Comparison of ENCODE assay signal across 18 cellular contexts in the genomic region with DNA sequence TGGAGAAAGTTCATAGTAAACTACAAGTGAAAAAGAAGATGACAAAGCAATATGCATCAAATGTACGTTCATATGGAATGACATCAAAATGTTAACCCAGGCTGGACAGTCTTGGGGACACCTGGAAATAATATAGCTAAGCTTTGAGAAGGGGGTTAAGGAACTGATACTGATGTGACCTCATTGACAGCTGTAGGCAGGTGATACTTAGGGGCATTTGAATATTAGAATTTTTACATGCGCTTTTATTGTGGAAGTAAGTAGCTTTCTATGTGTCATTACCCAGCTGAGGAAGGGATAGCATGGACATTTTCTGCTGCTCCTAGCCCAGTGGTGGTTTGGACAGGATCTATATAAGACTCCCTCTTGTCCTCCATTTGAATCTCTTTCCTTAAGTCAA.
DNase-seq lines count a peak whose midpoint lies in the region; ATAC-seq and TF ChIP-seq lines count a peak whose summit lies in the region.
"Had no signal": no experiment of that assay in that cellular context is flagged by ENCODE, and none has a peak within 500 bp of the region (broad histone marks: within the 10 kb centered on the region; RNA-seq: fewer than 3 reads in every experiment).

No MANE protein-coding gene starts in this region.

- H3K4me3 Mint-ChIP-seq in activated T-cell treated with anti-CD3 and anti-CD28 coated beads, Interleukin-2, amount 50 U/mL, for 72 hours, result no peak overlapping the region
- no peak overlapping the region for H3K4me3 Mint-ChIP-seq in activated T-cell treated with anti-CD3 and anti-CD28 coated beads, Interleukin-2, amount 50 U/mL, for 24 hours
- H3K4me3 Mint-ChIP-seq: mesothelial cell of epicardium had no signal

- ATAC-seq in activated T-cell treated with anti-CD3 and anti-CD28 coated beads, Interleukin-2, amount 50 U/mL, for 72 hours (replicated peaks in 1 of 2), result no peak
- ATAC-seq in HG02759 (IDR thresholded peaks at IDR 0.05; ENCODE audit: unreplicated experiment) (peak; percentile 28), HG03521 (IDR thresholded peaks at IDR 0.05; ENCODE audit: unreplicated experiment) (peak; percentile 60), lower lobe of right lung (no peak)
- ATAC-seq: body of pancreas, HepG2 had no signal

- H3K4me1 ChIP-seq in lower lobe of right lung, result no peaks in the 10 kb centered on the region
- H3K4me1 ChIP-seq: body of pancreas had no signal

- intact Hi-C loops in lower lobe of right lung (cut with DNase I), result no loop called here

- DNase-seq in activated T-cell treated with anti-CD3 and anti-CD28 coated beads, Interleukin-2, amount 50 U/mL, for 72 hours, result no peak
- DNase-seq in activated T-cell treated with anti-CD3 and anti-CD28 coated beads, Interleukin-2, amount 50 U/mL, for 24 hours, result no peak
- DNase-seq in GDM1 (lab: John Stamatoyannopoulos, UW) (no peak), lower lobe of right lung (no peak), KBM-7 (no peak), NCI-H510A (lab: John Stamatoyannopoulos, UW) (no peak)
- DNase-seq: activated CD4-positive, alpha-beta T cell treated with anti-CD3 and anti-CD28 coated beads, Interleukin-2, amount 50 U/mL, for 1 hour; activated effector memory CD4-positive, alpha-beta T cell treated with anti-CD3 and anti-CD28 coated beads, Interleukin-2, amount 50 U/mL, for 16 hours; body of pancreas; effector CD8-positive, alpha-beta T cell; foreskin fibroblast; NCI-H1417; RPMI8226 had no signal

- no peaks in the 10 kb centered on the region for H3K36me3 Mint-ChIP-seq in activated T-cell treated with anti-CD3 and anti-CD28 coated beads, Interleukin-2, amount 50 U/mL, for 72 hours (ENCODE audit: insufficient read depth in 2 of 2)
- H3K36me3 Mint-ChIP-seq in activated T-cell treated with anti-CD3 and anti-CD28 coated beads, Interleukin-2, amount 50 U/mL, for 24 hours (ENCODE audit: low read depth), result no peaks in the 10 kb centered on the region
- H3K36me3 Mint-ChIP-seq: mesothelial cell of epicardium had no signal

- no peaks in the 10 kb centered on the region for H3K36me3 ChIP-seq in lower lobe of right lung
- H3K36me3 ChIP-seq: thoracic aorta had no signal

- H3K27me3 Mint-ChIP-seq in activated T-cell treated with anti-CD3 and anti-CD28 coated beads, Interleukin-2, amount 50 U/mL, for 72 hours (ENCODE audit: low read depth), result peaks cover 18% of the 10 kb centered on the region
- H3K27me3 Mint-ChIP-seq in activated T-cell treated with anti-CD3 and anti-CD28 coated beads, Interleukin-2, amount 50 U/mL, for 24 hours, result no peaks in the 10 kb centered on the region

- no peaks in the 10 kb centered on the region for H3K27me3 ChIP-seq in lower lobe of right lung (ENCODE audit: low read depth)
- H3K27me3 ChIP-seq: body of pancreas had no signal

- H3K9me3 Mint-ChIP-seq in activated T-cell treated with anti-CD3 and anti-CD28 coated beads, Interleukin-2, amount 50 U/mL, for 72 hours, result no peaks in the 10 kb centered on the region
- no peaks in the 10 kb centered on the region for H3K9me3 Mint-ChIP-seq in activated T-cell treated with anti-CD3 and anti-CD28 coated beads, Interleukin-2, amount 50 U/mL, for 24 hours
- H3K9me3 Mint-ChIP-seq: mesothelial cell of epicardium had no signal

- H3K4me3 ChIP-seq in lower lobe of right lung, result no peak overlapping the region
- H3K4me3 ChIP-seq: body of pancreas, thoracic aorta had no signal

- H3K4me1 Mint-ChIP-seq in activated T-cell treated with anti-CD3 and anti-CD28 coated beads, Interleukin-2, amount 50 U/mL, for 72 hours (ENCODE audit: low read depth), result no peaks in the 10 kb centered on the region
- H3K4me1 Mint-ChIP-seq in activated T-cell treated with anti-CD3 and anti-CD28 coated beads, Interleukin-2, amount 50 U/mL, for 24 hours (ENCODE audit: low read depth), result no peaks in the 10 kb centered on the region

- no peak for TF ChIP-seq CTCF in lower lobe of right lung (IDR thresholded peaks at IDR 0.05)

- H3K9me3 ChIP-seq in lower lobe of right lung, result no peaks in the 10 kb centered on the region
- H3K9me3 ChIP-seq: body of pancreas, thoracic aorta had no signal

- in situ Hi-C loops in KBM-7 (cut with MboI; ENCODE audit: low pct_unique_long_range_greater_than_20kb, low sequenced_read_pairs), result no loop called here

- no peak overlapping the region for H3K27ac ChIP-seq in lower lobe of right lung
- H3K27ac ChIP-seq: body of pancreas, thoracic aorta had no signal

- H3K27ac Mint-ChIP-seq in activated T-cell treated with anti-CD3 and anti-CD28 coated beads, Interleukin-2, amount 50 U/mL, for 72 hours, result peak overlapping the region; percentile 66
- H3K27ac Mint-ChIP-seq in activated T-cell treated with anti-CD3 and anti-CD28 coated beads, Interleukin-2, amount 50 U/mL, for 24 hours, result no peak overlapping the region
- H3K27ac Mint-ChIP-seq: mesothelial cell of epicardium had no signal

Comparison
In these comparisons a context has a peak if more than half of its experiments do, and no peak if none do; other contexts are left out.
1. ATAC-seq: peak in HG02759 (single experiment) and HG03521 (single experiment); none in activated T-cell treated with anti-CD3 and anti-CD28 coated beads, Interleukin-2, amount 50 U/mL, for 72 hours (0 of 2) and lower lobe of right lung (0 of 2).